Comparison of ENCODE assay signal across 21 cellular contexts in genomic region chr13:89515948-89516347, GRCh38.
"Had no signal": no experiment of that assay in that cellular context is flagged by ENCODE, and none has a peak within 500 bp of the region (broad histone marks: within the 10 kb centered on the region; RNA-seq: fewer than 3 reads in every experiment).

No MANE protein-coding gene starts in this region.

- ATAC-seq: effector memory CD8-positive, alpha-beta T cell; left colon; left ventricle myocardium superior; psoas muscle; stimulated activated memory B cell treated with anti-CD40 and anti-IgM and Interleukin-4, amounts not matched to agents 10 μg/mL and 1 μg/mL and 100 μg/mL, for 72 hours had no signal

- H3K27ac ChIP-seq: esophagus squamous epithelium, psoas muscle, spleen, tibial artery, uterus had no signal

- H3K4me1 ChIP-seq: esophagus squamous epithelium, psoas muscle, spleen, tibial artery, uterus had no signal

- DNase-seq: effector memory CD8-positive, alpha-beta T cell; esophagus squamous epithelium; foreskin fibroblast; immature natural killer cell; left colon; left ventricle myocardium superior; mesendoderm; naive B cell; nephron progenitor cell; psoas muscle; retina; right lobe of liver; spleen; stimulated activated CD4-positive, alpha-beta T cell treated with anti-CD3 and anti-CD28 coated beads, Interleukin-15, amount 100 ng/mL, for 24 hours; stimulated activated CD4-positive, alpha-beta T cell treated with anti-CD3 and anti-CD28 coated beads, Interleukin-1b, Interleukin-23, amount 100 ng/mL, for 48 hours; stimulated activated CD4-positive, alpha-beta T cell treated with anti-CD3 and anti-CD28 coated beads, Interleukin-4, amount 100 ng/mL, for 24 hours; tibial artery; upper lobe of left lung; uterus had no signal

- H3K27me3 ChIP-seq: esophagus squamous epithelium, right lobe of liver, spleen, tibial artery, upper lobe of left lung, uterus had no signal

- FAIRE-seq: keratinocyte had no signal

- H3K4me3 ChIP-seq: esophagus squamous epithelium, psoas muscle, right lobe of liver, spleen, tibial artery, upper lobe of left lung, uterus had no signal

- H3K36me3 ChIP-seq: esophagus squamous epithelium, right lobe of liver, spleen, tibial artery, upper lobe of left lung, uterus had no signal

- H3K9me3 ChIP-seq: psoas muscle, right lobe of liver, tibial artery, upper lobe of left lung, uterus had no signal
